In genomic region chr17:43383826-43384475, GRCh38 we compare ENCODE assay signal across 22 cellular contexts. TPM values are rescaled to one million over a fixed set of nuclear protein-coding genes. Genes with fewer than 3 reads are reported as not detected.
DNase-seq lines count a peak whose midpoint lies in the region; ATAC-seq and TF ChIP-seq lines count a peak whose summit lies in the region.
"Had no signal": no experiment of that assay in that cellular context is flagged by ENCODE, and none has a peak within 500 bp of the region (broad histone marks: within the 10 kb centered on the region; RNA-seq: fewer than 3 reads in every experiment).

No MANE protein-coding gene starts in this region.

- H3K27ac ChIP-seq in H9 (ENCODE audit: insufficient read length, low read depth, low read length) = no peak overlapping the region
- peak overlapping the region; percentile 60 for H3K27ac ChIP-seq in RWPE1
- peak overlapping the region; percentile 41 to 92 (median 77) for H3K27ac ChIP-seq in right lobe of liver
- H3K27ac ChIP-seq: BLaER1, HL-60, PC-9, SJSA1 had no signal

- H3K27me3 ChIP-seq in H9 (ENCODE audit: insufficient read depth, low read length) (no peaks in the 10 kb centered on the region), right lobe of liver (no peaks in the 10 kb centered on the region)
- H3K27me3 ChIP-seq: BLaER1, SJSA1 had no signal

- H3K4me3 Mint-ChIP-seq in H9 = no peak overlapping the region
- H3K4me3 Mint-ChIP-seq in stimulated activated naive B cell treated with anti-CD40 and anti-IgM and Interleukin-4, amounts not matched to agents 10 μg/mL and 1 μg/mL and 100 μg/mL, for 72 hours = no peak overlapping the region

- H3K56ac ChIP-seq in H9 (ENCODE audit: insufficient read length, low read depth, low read length) = no peak overlapping the region

- H3K27me3 Mint-ChIP-seq in H9 (ENCODE audit: low read depth) = peaks cover 3% of the 10 kb centered on the region
- H3K27me3 Mint-ChIP-seq in stimulated activated naive B cell treated with anti-CD40 and anti-IgM and Interleukin-4, amounts not matched to agents 10 μg/mL and 1 μg/mL and 100 μg/mL, for 72 hours = no peaks in the 10 kb centered on the region

- no peak overlapping the region for H3K4ac ChIP-seq in H9 (ENCODE audit: low read depth, low read length)

- H3K9ac ChIP-seq in H9 (ENCODE audit: extremely low read depth, insufficient read length, low read length) = no peak overlapping the region
- H3K9ac ChIP-seq: BLaER1 had no signal

- no CpG with 5 or more reads among the region's 9 CpGs for WGBS in H9 (ENCODE audit: extremely low coverage, insufficient read length, low lambda C conversion rate)
- 76% methylated on average over 9 of the region's 9 CpGs for WGBS in right lobe of liver (ENCODE audit: insufficient coverage, low coverage, low lambda C conversion rate, missing lambda C conversion rate)

- H3K79me1 ChIP-seq in H9 (ENCODE audit: insufficient read depth, low read depth, low read length, poor library complexity, severe bottlenecking) = no peaks in the 10 kb centered on the region

- H3K4me3 ChIP-seq in right lobe of liver = no peak overlapping the region
- H3K4me3 ChIP-seq: BLaER1, PC-9, SJSA1 had no signal

- H4K91ac ChIP-seq in H9 (ENCODE audit: insufficient read length, low read depth, low read length) = no peak overlapping the region

- H3K36me3 Mint-ChIP-seq in H9 (ENCODE audit: insufficient read depth in 1 of 3, low read depth in 3 of 3) = peaks cover 2 to 13% (median 11%) of the 10 kb centered on the region in 3 experiments; a peak in 6 of 7 replicates
- peaks cover 5 to 21% of the 10 kb centered on the region in 2 donors for H3K36me3 Mint-ChIP-seq in stimulated activated naive B cell treated with anti-CD40 and anti-IgM and Interleukin-4, amounts not matched to agents 10 μg/mL and 1 μg/mL and 100 μg/mL, for 72 hours
- H3K36me3 Mint-ChIP-seq: CD4-positive, CD25-positive, alpha-beta regulatory T cell had no signal

- H3K18ac ChIP-seq in H9 (ENCODE audit: insufficient read length, low read depth, low read length) = peak overlapping the region; percentile 30

- H2BK15ac ChIP-seq in H9 (ENCODE audit: low read depth, low read length) = no peak overlapping the region

- peaks cover 13 to 18% of the 10 kb centered on the region in 2 experiments for H3K9me3 Mint-ChIP-seq in H9
- H3K9me3 Mint-ChIP-seq in stimulated activated naive B cell treated with anti-CD40 and anti-IgM and Interleukin-4, amounts not matched to agents 10 μg/mL and 1 μg/mL and 100 μg/mL, for 72 hours = peaks cover 10% of the 10 kb centered on the region in 2 donors

- POLR2A ChIA-PET in RWPE1 (lab: Yijun Ruan, JAX; ENCODE audit: low non-redundant PET) = interaction anchor here (0.7 kb wide), 1 partner anchor 161 kb away, joined by 3 read pairs; no protein-coding TSS in a partner anchor

- no peaks in the 10 kb centered on the region for H4K20me1 ChIP-seq in H9 (ENCODE audit: control insufficient read depth, insufficient read depth, insufficient read length)
- H4K20me1 ChIP-seq: BLaER1 had no signal

- no peak for DNase-seq in H9
- DNase-seq in RWPE1 (ENCODE audit: low spot score) = no peak
- no peak for DNase-seq in right lobe of liver
- DNase-seq in stimulated activated naive B cell treated with anti-CD40 and anti-IgM and Interleukin-4, amounts not matched to agents 10 μg/mL and 1 μg/mL and 100 μg/mL, for 72 hours = no peak
- DNase-seq: CD4-positive, CD25-positive, alpha-beta regulatory T cell; DMS53; MV-4-11; NCI-H1105; NCI-H1436 treated with DMSO at 0.1 percent for 48 hours; NCI-H187 treated with DMSO at 0.1 percent for 48 hours; NCI-H2171 treated with DMSO at 0.1 percent for 48 hours; NCI-H446 treated with DMSO at 0.1 percent for 48 hours; NCI-H526; NCI-H82; PC-9; Right ventricle myocardium superior had no signal

- H2BK20ac ChIP-seq in H9 (ENCODE audit: low read depth, low read length, poor library complexity, severe bottlenecking) = no peak overlapping the region

- no peak overlapping the region for H2BK120ac ChIP-seq in H9 (ENCODE audit: low read depth, low read length, poor library complexity, severe bottlenecking)

- H3K9me3 ChIP-seq in H9 (ENCODE audit: control insufficient read depth, low read depth, low read length) (no peaks in the 10 kb centered on the region), right lobe of liver (peaks cover 0 to 11% (median 0%) of the 10 kb centered on the region in 4 donors)

- no peaks in the 10 kb centered on the region for H3K79me2 ChIP-seq in H9 (ENCODE audit: insufficient read depth, low read length)

- intact Hi-C loops in right lobe of liver (cut with DNase I) = no loop called here

- no peak overlapping the region for H2BK12ac ChIP-seq in H9 (ENCODE audit: insufficient read length, low read depth, low read length)

- H3K14ac ChIP-seq in H9 (ENCODE audit: insufficient read depth, low read length) = no peak overlapping the region

- H3K23ac ChIP-seq in H9 (ENCODE audit: insufficient read length, low read depth, low read length) = no peak overlapping the region

- no peak for TF ChIP-seq CTCF in H9 (conservative IDR thresholded peaks at IDR 0.05)
- no peak for TF ChIP-seq CTCF in RWPE1 (conservative IDR thresholded peaks at IDR 0.05; ENCODE audit: low read depth)
- TF ChIP-seq CTCF in right lobe of liver (IDR thresholded peaks at IDR 0.05) = peak in 1 of 4 donors; percentile 12

- H3K36me3 ChIP-seq in right lobe of liver = no peaks in the 10 kb centered on the region
- H3K36me3 ChIP-seq: SJSA1 had no signal

- no peaks in the 10 kb centered on the region; the same call in 1 of the 2 replicates for H3K4me1 ChIP-seq in H9 (ENCODE audit: insufficient read depth, low read length)
- H3K4me1 ChIP-seq in right lobe of liver = peaks cover 0 to 21% (median 5%) of the 10 kb centered on the region in 4 donors
- H3K4me1 ChIP-seq: SJSA1 had no signal

- peaks cover 7% of the 10 kb centered on the region for H3K23me2 ChIP-seq in H9 (ENCODE audit: insufficient read length, low read depth, low read length, poor library complexity, severe bottlenecking)

- no peak overlapping the region for H4K8ac ChIP-seq in H9 (replicated peaks; ENCODE audit: insufficient read length, low read depth, low read length)

- CTCF ChIA-PET in RWPE1 (lab: Yijun Ruan, JAX) = interaction anchor here (0.6 kb wide), 2 partner anchors 10 to 1725 kb away, joined by 3 read pairs; no protein-coding TSS in a partner anchor

- no peak overlapping the region for H3K27ac Mint-ChIP-seq in H9
- peak overlapping the region; percentile 68 for H3K27ac Mint-ChIP-seq in stimulated activated naive B cell treated with anti-CD40 and anti-IgM and Interleukin-4, amounts not matched to agents 10 μg/mL and 1 μg/mL and 100 μg/mL, for 72 hours

- H4K5ac ChIP-seq in H9 (ENCODE audit: insufficient read length, low read depth, low read length) = no peak overlapping the region

- no peak overlapping the region for H3K4me2 ChIP-seq in H9 (ENCODE audit: insufficient read depth, insufficient read length, low read length)
- H3K4me2 ChIP-seq: BLaER1, PC-9 had no signal

- no peak overlapping the region for H2AFZ ChIP-seq in H9 (ENCODE audit: low read length)
- H2AFZ ChIP-seq: PC-9 had no signal

- no peak overlapping the region for H3T11ph ChIP-seq in H9 (ENCODE audit: low read length)

- TF ChIP-seq POLR2A in right lobe of liver (IDR thresholded peaks at IDR 0.05) = no peak

- no peak for ATAC-seq in right lobe of liver
- no peak for ATAC-seq in stimulated activated naive B cell treated with anti-CD40 and anti-IgM and Interleukin-4, amounts not matched to agents 10 μg/mL and 1 μg/mL and 100 μg/mL, for 72 hours (replicated peaks)
- ATAC-seq in GM19395 (IDR thresholded peaks at IDR 0.05; ENCODE audit: unreplicated experiment) = no peak
- ATAC-seq in GM21825 (IDR thresholded peaks at IDR 0.05; ENCODE audit: unreplicated experiment) = no peak
- ATAC-seq in SK-N-SH treated with all-trans-retinoic acid at 6 μM for 48 hours = no peak

- no peak overlapping the region for H2AK5ac ChIP-seq in H9 (ENCODE audit: insufficient read length, low read length)

- no peak overlapping the region for H2BK5ac ChIP-seq in H9 (ENCODE audit: insufficient read length, low read length)

- peaks cover 9 to 10% of the 10 kb centered on the region in 2 experiments for H3K4me1 Mint-ChIP-seq in H9
- H3K4me1 Mint-ChIP-seq in stimulated activated naive B cell treated with anti-CD40 and anti-IgM and Interleukin-4, amounts not matched to agents 10 μg/mL and 1 μg/mL and 100 μg/mL, for 72 hours = peaks cover 19 to 24% of the 10 kb centered on the region in 2 donors

TF ChIP-seq in SK-N-SH treated with all-trans-retinoic acid at 6 μM for 48 hours, 23 proteins besides CTCF, POLR2A, EP300 and RAD21:
- TF ChIP-seq ESRRG (CRISPR knock-in tag; IDR thresholded peaks at IDR 0.05) = no peak
- TF ChIP-seq ZC3H10 (CRISPR knock-in tag; IDR thresholded peaks at IDR 0.05) = no peak
- no peak for TF ChIP-seq PPARA (CRISPR knock-in tag; IDR thresholded peaks at IDR 0.05; ENCODE audit: borderline replicate concordance)
- no peak for TF ChIP-seq ARNTL (CRISPR knock-in tag; IDR thresholded peaks at IDR 0.05; ENCODE audit: borderline replicate concordance, low read depth)
- no peak for TF ChIP-seq ZFP30 (CRISPR knock-in tag; IDR thresholded peaks at IDR 0.05)
- TF ChIP-seq ZNF565 (CRISPR knock-in tag; conservative IDR thresholded peaks at IDR 0.05; ENCODE audit: low read depth) = no peak
- TF ChIP-seq ZNF70 (CRISPR knock-in tag; IDR thresholded peaks at IDR 0.05) = no peak
- TF ChIP-seq CSDC2 (CRISPR knock-in tag; IDR thresholded peaks at IDR 0.05) = no peak
- no peak for TF ChIP-seq CSRNP3 (CRISPR knock-in tag; IDR thresholded peaks at IDR 0.05)

RNA-seq across cellular contexts. Expression of gene ARL4D, which starts 14.8 kb away (rescaled TPM):
- total RNA-seq in H9 (2021) = 6.2 and 6.4 TPM in 2 replicates
- 10 to 100 TPM; 10.9 to 31.8 (median 13.2) TPM for total RNA-seq in right lobe of liver
